Comparison of ENCODE assay signal across 9 cellular contexts in genomic region chr9:127936347-127936852, GRCh38. TPM values are rescaled to one million over a fixed set of nuclear protein-coding genes. Genes with fewer than 3 reads are reported as not detected.
DNase-seq lines count a peak whose midpoint lies in the region; ATAC-seq and TF ChIP-seq lines count a peak whose summit lies in the region.
"Had no signal": no experiment of that assay in that cellular context is flagged by ENCODE, and none has a peak within 500 bp of the region (broad histone marks: within the 10 kb centered on the region; RNA-seq: fewer than 3 reads in every experiment).

No MANE protein-coding gene starts in this region.

- H3K9me3 ChIP-seq in NT2/D1 (ENCODE audit: insufficient read depth, low read length) (no peaks in the 10 kb centered on the region), neuronal stem cell (replicated peaks in 1 of 2; ENCODE audit: control insufficient read depth in 2 of 2, insufficient read depth in 1 of 2, low read depth in 1 of 2, low read length in 2 of 2) (no peaks in the 10 kb centered on the region)

- CTCF ChIA-PET in Calu3 (lab: Charles Lee) = no interaction called here

- DNase-seq in Calu3 (no peak), NT2/D1 (ENCODE audit: low read depth, low spot score) (no peak), coronary artery (ENCODE audit: low spot score) (no peak), neuronal stem cell (ENCODE audit: low spot score) (no peak), COLO668 (lab: John Stamatoyannopoulos, UW; ENCODE audit: unreplicated experiment) (no peak)
- DNase-seq: NCI-H82 had no signal

- WGBS in neuronal stem cell (ENCODE audit: extremely low coverage in 2 of 2, insufficient read length in 2 of 2, insufficient replicate concordance in 1 of 2), 2 donors = no CpG with 5 or more reads among the region's 14 CpGs

- no peak overlapping the region for H4K8ac ChIP-seq in neuronal stem cell (ENCODE audit: low read depth, low read length)

- H2BK15ac ChIP-seq in neuronal stem cell (ENCODE audit: low read length) = no peak overlapping the region

- no peaks in the 10 kb centered on the region for H3K27me3 Mint-ChIP-seq in Calu3 (ENCODE audit: unreplicated experiment)

- H3K79me1 ChIP-seq in neuronal stem cell (ENCODE audit: low read depth, low read length) = peaks cover 14% of the 10 kb centered on the region

- H3K36me3 ChIP-seq in NT2/D1 (ENCODE audit: insufficient read depth, insufficient read length, low read length) (peaks cover 39% of the 10 kb centered on the region), neuronal stem cell (replicated peaks in 1 of 2; ENCODE audit: control insufficient read depth in 2 of 2, insufficient read depth in 2 of 2, low read length in 2 of 2) (peaks cover 10 to 33% of the 10 kb centered on the region in 2 donors)

- no peak overlapping the region for H2BK12ac ChIP-seq in neuronal stem cell (ENCODE audit: low read length)

- H3K4me3 Mint-ChIP-seq in Calu3 (ENCODE audit: low read depth, unreplicated experiment) = peak overlapping the region; percentile 98

- intact Hi-C loops in Calu3 (cut with micrococcal nuclease; ENCODE audit: unreplicated experiment) = no loop called here

- peak overlapping the region; percentile 29 for H2AK5ac ChIP-seq in neuronal stem cell (ENCODE audit: low read depth, low read length)

- H3K4me1 Mint-ChIP-seq in Calu3 (ENCODE audit: low read depth, unreplicated experiment) = peaks cover 38% of the 10 kb centered on the region

- no peaks in the 10 kb centered on the region for H3K9me3 Mint-ChIP-seq in Calu3 (ENCODE audit: low read depth, unreplicated experiment)

- H3K27ac ChIP-seq in coronary artery (no peak overlapping the region), neuronal stem cell (replicated peaks; ENCODE audit: low read length) (no peak overlapping the region)

- H3K27me3 ChIP-seq in NT2/D1 (ENCODE audit: insufficient read depth, insufficient read length) = no peaks in the 10 kb centered on the region
- no peaks in the 10 kb centered on the region for H3K27me3 ChIP-seq in neuronal stem cell (ENCODE audit: control insufficient read depth in 3 of 3, insufficient read depth in 3 of 3, low read depth in 1 of 3, low read length in 3 of 3)

- no peak overlapping the region for H2BK5ac ChIP-seq in neuronal stem cell (ENCODE audit: low read length)

- H3K23ac ChIP-seq in neuronal stem cell (ENCODE audit: low read depth, low read length, poor library complexity) = no peak overlapping the region

- H3K14ac ChIP-seq in neuronal stem cell (ENCODE audit: low read length) = no peak overlapping the region

- H3K4me3 ChIP-seq in NT2/D1 (ENCODE audit: insufficient read length, low read depth) (peak overlapping the region; percentile 81), coronary artery (peak overlapping the region; percentile 95), neuronal stem cell (ENCODE audit: low read length in 2 of 2) (peak overlapping the region in 1 of 2 donors; percentile 92)

- H3K4me1 ChIP-seq in NT2/D1 (ENCODE audit: insufficient read depth, insufficient read length) = peaks cover 12% of the 10 kb centered on the region
- peaks cover 13 to 18% of the 10 kb centered on the region in 2 donors for H3K4me1 ChIP-seq in neuronal stem cell (ENCODE audit: control insufficient read depth in 2 of 2, insufficient read depth in 1 of 2, low read depth in 1 of 2, low read length in 2 of 2)

- no peak overlapping the region for H3K4ac ChIP-seq in neuronal stem cell (ENCODE audit: low read length)

- TF ChIP-seq CTCF in Calu3 (IDR thresholded peaks at IDR 0.05; ENCODE audit: unreplicated experiment) (no peak), coronary artery (IDR thresholded peaks at IDR 0.05) (no peak)

- BruUV-seq in Calu3 (replicated peaks; lab: Mats Ljungman, UMichigan) = no TSS peak

- peak overlapping the region; percentile 50 for H3K27ac Mint-ChIP-seq in Calu3 (ENCODE audit: unreplicated experiment)

- no peak overlapping the region for H2AFZ ChIP-seq in neuronal stem cell (ENCODE audit: low read length)

- no peak overlapping the region for H3K18ac ChIP-seq in neuronal stem cell (ENCODE audit: low read length)

- peaks cover 63% of the 10 kb centered on the region for H3K36me3 Mint-ChIP-seq in Calu3 (ENCODE audit: insufficient read depth, unreplicated experiment)

- no peak overlapping the region for H2BK120ac ChIP-seq in neuronal stem cell (ENCODE audit: low read depth, low read length)

- ATAC-seq in esophagus mucosa (no peak), GM18858 (IDR thresholded peaks at IDR 0.05; ENCODE audit: unreplicated experiment) (no peak), GM19324 (IDR thresholded peaks at IDR 0.05; ENCODE audit: low FRiP score, unreplicated experiment) (no peak)

- H4K91ac ChIP-seq in neuronal stem cell (ENCODE audit: low read depth, low read length, poor library complexity) = no peak overlapping the region

- H3K4me2 ChIP-seq in neuronal stem cell (ENCODE audit: insufficient read depth, low read length, poor library complexity, severe bottlenecking) = no peak overlapping the region

- H3K9ac ChIP-seq in NT2/D1 (ENCODE audit: insufficient read length, low read depth) (peak overlapping the region; percentile 96), neuronal stem cell (ENCODE audit: low read depth, low read length, poor library complexity) (peak overlapping the region; percentile 12)

RNA-seq across cellular contexts. Expression of gene DPM2, which starts 1.3 kb away (rescaled TPM):
- total RNA-seq in Calu3 (2022) (31.5 and 39.9 TPM in 2 replicates), esophagus mucosa (25.7 TPM)
- polyA plus RNA-seq in neuronal stem cell (2013, experiment 1 of 2) = 27.5 TPM
- 25.3 TPM for polyA plus RNA-seq in neuronal stem cell (2013, experiment 2 of 2)

RNA-seq across cellular contexts. Expression of gene PIP5KL1, which starts 5.8 kb away (rescaled TPM):
- total RNA-seq in Calu3 (2022) (0.17 and 1.1 TPM in 2 replicates), esophagus mucosa (4.3 TPM)
- polyA plus RNA-seq in neuronal stem cell (2013, experiment 1 of 2) = 2.4 TPM
- 2.5 TPM for polyA plus RNA-seq in neuronal stem cell (2013, experiment 2 of 2)

RNA-seq across cellular contexts. Expression of gene ST6GALNAC4, which starts 19.6 kb away (rescaled TPM):
- 11.8 and 12.8 TPM in 2 replicates for total RNA-seq in Calu3 (2022)
- 11.3 TPM for polyA plus RNA-seq in neuronal stem cell (2013, experiment 1 of 2)
- polyA plus RNA-seq in neuronal stem cell (2013, experiment 2 of 2) = 12.7 TPM
- total RNA-seq in esophagus mucosa = 11.4 TPM

RNA-seq across cellular contexts. Expression of gene ST6GALNAC6, which starts 37.0 kb away (rescaled TPM):
- total RNA-seq in Calu3 (2022) = 9.1 and 12.1 TPM in 2 replicates
- 31.0 TPM for polyA plus RNA-seq in neuronal stem cell (2013, experiment 1 of 2)
- polyA plus RNA-seq in neuronal stem cell (2013, experiment 2 of 2) = 30.5 TPM
- total RNA-seq in esophagus mucosa = 13.0 TPM

RNA-seq across cellular contexts. Expression of gene EEIG1, which starts 44.4 kb away (rescaled TPM):
- total RNA-seq in Calu3 (2022) (80.7 and 84.6 TPM in 2 replicates), esophagus mucosa (108 TPM)
- 22.0 TPM for polyA plus RNA-seq in neuronal stem cell (2013, experiment 1 of 2)
- polyA plus RNA-seq in neuronal stem cell (2013, experiment 2 of 2) = 22.8 TPM
